ENCODE assay signal across 8 cellular contexts in genomic region chr13:97810152-97810551, GRCh38.
DNase-seq lines count a peak whose midpoint lies in the region; ATAC-seq, FAIRE-seq and TF ChIP-seq lines count a peak whose summit lies in the region.

No MANE protein-coding gene starts in this region.

- POLR2A ChIA-PET in A549 (lab: Yijun Ruan, JAX), result no interaction called here
- POLR2A ChIA-PET in RWPE1 (lab: Yijun Ruan, JAX; ENCODE audit: low non-redundant PET), result no interaction called here

- no peaks in the 10 kb centered on the region for H3K79me2 ChIP-seq in hepatocyte

- no peaks in the 10 kb centered on the region for H3K36me3 ChIP-seq in hepatocyte (replicated peaks; ENCODE audit: insufficient read depth, low read depth)

- ATAC-seq in A549 (peak in 1 of 2 experiments; percentile 44; a peak in 1 of 6 replicates), HG03196 (IDR thresholded peaks at IDR 0.05; ENCODE audit: unreplicated experiment) (no peak), left cardiac atrium (no peak)

- H4K20me1 ChIP-seq in hepatocyte (ENCODE audit: insufficient read depth, poor library complexity, severe bottlenecking), result no peaks in the 10 kb centered on the region

- H3K27me3 ChIP-seq in hepatocyte, result no peaks in the 10 kb centered on the region

- H3K4me2 ChIP-seq in A549 (no peak overlapping the region), hepatocyte (no peak overlapping the region)

- H3K9me3 ChIP-seq in A549, result no peaks in the 10 kb centered on the region
- H3K9me3 ChIP-seq in hepatocyte (ENCODE audit: low read depth), result no peaks in the 10 kb centered on the region

- CTCF ChIA-PET in A549 (lab: Yijun Ruan, JAX) (no interaction called here), RWPE1 (lab: Yijun Ruan, JAX) (no interaction called here)

- TF ChIP-seq RAD21 in A549 (conservative IDR thresholded peaks at IDR 0.05 in 1 of 2, IDR thresholded peaks at IDR 0.05 in 1 of 2), result peak; percentile 42 to 47; a peak in 3 of 5 replicates

- DNase-seq in A549 (ENCODE audit: low read depth in 1 of 2, low spot score in 1 of 2) (peak in 1 of 2 experiments; percentile 2), H4 (ENCODE audit: low spot score) (peak; percentile 4), RWPE1 (ENCODE audit: low spot score) (peak; percentile 18), hepatocyte (ENCODE audit: low spot score) (peak; percentile 52), GM20000 (ENCODE audit: low spot score) (no peak), GF-D8 (lab: John Stamatoyannopoulos, UW) (no peak), left cardiac atrium (no peak)

- TF ChIP-seq CTCF in A549 (IDR thresholded peaks at IDR 0.05) (peak; percentile 43), RWPE1 (conservative IDR thresholded peaks at IDR 0.05; ENCODE audit: low read depth) (peak; percentile 37), hepatocyte (IDR thresholded peaks at IDR 0.05; ENCODE audit: poor library complexity) (peak; percentile 60), GM20000 (IDR thresholded peaks at IDR 0.05; ENCODE audit: extremely low read depth, missing control alignments) (no peak)

- H3K4me1 ChIP-seq in A549, result no peaks in the 10 kb centered on the region
- H3K4me1 ChIP-seq in hepatocyte (ENCODE audit: insufficient read depth), result no peaks in the 10 kb centered on the region

- TF ChIP-seq POLR2A in A549 (IDR thresholded peaks at IDR 0.05; ENCODE audit: low read length), result no peak

- H2AFZ ChIP-seq in hepatocyte, result no peak overlapping the region

- WGBS in A549 (ENCODE audit: missing lambda C conversion rate), result 0% methylated on average over 3 of the region's 3 CpGs
- 26% methylated on average over 3 of the region's 3 CpGs for WGBS in hepatocyte (ENCODE audit: low lambda C conversion rate, missing lambda C conversion rate)

- intact Hi-C loops in left cardiac atrium (cut with DNase I), result loop anchor here in 1 of 2 donors (5.0 kb wide), 1 partner anchor 793 kb away; no protein-coding TSS in a partner anchor

- no peaks in the 10 kb centered on the region for H3K9me2 ChIP-seq in hepatocyte (replicated peaks; ENCODE audit: insufficient read depth)

- TF ChIP-seq EP300 in A549 (IDR thresholded peaks at IDR 0.05), result no peak

- no peak overlapping the region for H3K27ac ChIP-seq in A549
- H3K27ac ChIP-seq in RWPE1, result no peak overlapping the region
- H3K27ac ChIP-seq in hepatocyte, result no peak overlapping the region

- no peak overlapping the region for H3K4me3 ChIP-seq in A549
- H3K4me3 ChIP-seq in hepatocyte, result no peak overlapping the region

- no peak for FAIRE-seq in A549 (lab: Jason Lieb, UNC)

TF ChIP-seq in A549, 52 proteins besides CTCF, POLR2A, EP300 and RAD21:
- TF ChIP-seq KDM1A (IDR thresholded peaks at IDR 0.05; ENCODE audit: low read depth) (no peak), NPAS2 (CRISPR knock-in tag; IDR thresholded peaks at IDR 0.05; ENCODE audit: borderline replicate concordance) (no peak), ZFP36 (IDR thresholded peaks at IDR 0.05; ENCODE audit: borderline replicate concordance, partially characterized antibody) (no peak), MAZ (IDR thresholded peaks at IDR 0.05; ENCODE audit: borderline replicate concordance, low read depth, low read length) (no peak), SMC3 (IDR thresholded peaks at IDR 0.05) (peak; percentile 37; the same call in 2 of the 3 replicates)

Comparison
In these comparisons a context has a peak if more than half of its experiments do, and no peak if none do; other contexts are left out.
1. DNase-seq: peak in H4 (single experiment), RWPE1 (single experiment) and hepatocyte (single experiment); none in GM20000 (single experiment), GF-D8 (single experiment) and left cardiac atrium (single experiment).